21 cellular contexts compared by ENCODE assay signal in genomic region chr2:11158916-11159573, GRCh38. TPM values are rescaled to one million over a fixed set of nuclear protein-coding genes. Genes with fewer than 3 reads are reported as not detected.
DNase-seq lines count a peak whose midpoint lies in the region; ATAC-seq and TF ChIP-seq lines count a peak whose summit lies in the region.
"Had no signal": no experiment of that assay in that cellular context is flagged by ENCODE, and none has a peak within 500 bp of the region (broad histone marks: within the 10 kb centered on the region; RNA-seq: fewer than 3 reads in every experiment).

No MANE protein-coding gene starts in this region.

- H3K36me3 ChIP-seq in right atrium auricular region (no peaks in the 10 kb centered on the region), heart left ventricle (peaks cover 0 to 31% (median 11%) of the 10 kb centered on the region in 9 donors), mesenchymal stem cell (ENCODE audit: control insufficient read depth in 1 of 2, insufficient read depth in 2 of 2, low read depth in 1 of 2, low read length in 2 of 2) (peaks cover 2 to 15% of the 10 kb centered on the region in 2 experiments), Peyer's patch (peaks cover 0 to 3% (median 0%) of the 10 kb centered on the region in 3 donors)

- peaks cover 9% of the 10 kb centered on the region for H3K79me1 ChIP-seq in mesenchymal stem cell (replicated peaks; ENCODE audit: low read length, poor library complexity, severe bottlenecking)

- peaks cover 0 to 18% of the 10 kb centered on the region in 2 donors for H3K4me1 ChIP-seq in right atrium auricular region
- H3K4me1 ChIP-seq in heart left ventricle, result peaks cover 0 to 35% (median 15%) of the 10 kb centered on the region in 12 donors
- H3K4me1 ChIP-seq in mesenchymal stem cell (ENCODE audit: control insufficient read depth, insufficient read depth, low read depth, low read length), result peaks cover 23% of the 10 kb centered on the region
- H3K4me1 ChIP-seq in Peyer's patch, result peaks cover 0 to 17% (median 4%) of the 10 kb centered on the region in 4 donors

- no peak overlapping the region for H3K27ac ChIP-seq in right atrium auricular region
- no peak overlapping the region for H3K27ac ChIP-seq in heart left ventricle
- no peak overlapping the region for H3K27ac ChIP-seq in mesenchymal stem cell (ENCODE audit: low read length, poor library complexity, severe bottlenecking)
- no peak overlapping the region for H3K27ac ChIP-seq in Peyer's patch
- H3K27ac ChIP-seq: RWPE1 had no signal

- no peak for ATAC-seq in heart left ventricle
- no peak for ATAC-seq in left cardiac atrium
- ATAC-seq: GM12878, PC-3 had no signal

- peak overlapping the region; percentile 85 for H3K27ac Mint-ChIP-seq in dendritic cell treated with granulocyte-macrophage colony-stimulating factor and Interleukin-4, amounts not matched to agents 40 ng/mL and 50 ng/mL, for 4 days

- H3K27me3 ChIP-seq in right atrium auricular region (no peaks in the 10 kb centered on the region), heart left ventricle (no peaks in the 10 kb centered on the region), mesenchymal stem cell (ENCODE audit: control insufficient read depth in 1 of 2, insufficient read depth in 1 of 2, low read length in 2 of 2) (no peaks in the 10 kb centered on the region), Peyer's patch (no peaks in the 10 kb centered on the region)

- H2BK15ac ChIP-seq in mesenchymal stem cell (ENCODE audit: low read depth, poor library complexity, severe bottlenecking), result no peak overlapping the region

- H3K18ac ChIP-seq in mesenchymal stem cell (ENCODE audit: low read depth in 1 of 2, low read length in 2 of 2), result peak overlapping the region in 1 of 2 experiments; percentile 55

- H3K14ac ChIP-seq in mesenchymal stem cell (ENCODE audit: low read length in 2 of 2), result no peak overlapping the region

- H3K27me3 Mint-ChIP-seq in dendritic cell treated with granulocyte-macrophage colony-stimulating factor and Interleukin-4, amounts not matched to agents 40 ng/mL and 50 ng/mL, for 4 days, result no peaks in the 10 kb centered on the region
- H3K27me3 Mint-ChIP-seq: CD8-positive, alpha-beta memory T cell had no signal

- H3K36me3 Mint-ChIP-seq in dendritic cell treated with granulocyte-macrophage colony-stimulating factor and Interleukin-4, amounts not matched to agents 40 ng/mL and 50 ng/mL, for 4 days (ENCODE audit: low read depth), result peaks cover 58% of the 10 kb centered on the region

- H2BK120ac ChIP-seq in mesenchymal stem cell (ENCODE audit: low read depth, low read length), result no peak overlapping the region

- no peak overlapping the region for H3K23ac ChIP-seq in mesenchymal stem cell (ENCODE audit: low read length in 2 of 2)

- H2BK12ac ChIP-seq in mesenchymal stem cell (ENCODE audit: low read length in 2 of 2), result no peak overlapping the region

- 76 to 90% (median 84%) methylated on average over 10 to 14 of the region's 14 CpGs for WGBS in heart left ventricle, 4 donors
- WGBS in mesenchymal stem cell, result 71% methylated on average over 14 of the region's 14 CpGs

- no peak overlapping the region for H3K4ac ChIP-seq in mesenchymal stem cell (ENCODE audit: low read depth in 1 of 2, low read length in 2 of 2)

- peak overlapping the region; percentile 76 for H4K91ac ChIP-seq in mesenchymal stem cell (ENCODE audit: low read length)

- intact Hi-C loops in heart left ventricle (cut with DNase I) (loop anchor here in 3 of 10 donors (10.0 kb wide), 1 partner anchor 186 kb away; the partner anchor contains the start of gene ROCK2 (in 3 of the 3)), left cardiac atrium (cut with DNase I) (no loop called here)
- intact Hi-C loops in dendritic cell treated with granulocyte-macrophage colony-stimulating factor and Interleukin-4, amounts not matched to agents 40 ng/mL and 50 ng/mL, for 4 days (cut with micrococcal nuclease), result no loop called here

- H3K9ac ChIP-seq in mesenchymal stem cell (ENCODE audit: low read length), result no peak overlapping the region

- H3K4me3 ChIP-seq in right atrium auricular region, result no peak overlapping the region
- H3K4me3 ChIP-seq in heart left ventricle, result no peak overlapping the region
- H3K4me3 ChIP-seq in mesenchymal stem cell (ENCODE audit: insufficient read depth in 1 of 2, low read depth in 1 of 2, low read length in 2 of 2), result no peak overlapping the region
- no peak overlapping the region for H3K4me3 ChIP-seq in Peyer's patch
- H3K4me3 ChIP-seq: GM12878 had no signal

- TF ChIP-seq CTCF in right atrium auricular region (IDR thresholded peaks at IDR 0.05) (no peak), heart left ventricle (IDR thresholded peaks at IDR 0.05) (no peak), Peyer's patch (IDR thresholded peaks at IDR 0.05) (no peak)

- H3K9me3 Mint-ChIP-seq in dendritic cell treated with granulocyte-macrophage colony-stimulating factor and Interleukin-4, amounts not matched to agents 40 ng/mL and 50 ng/mL, for 4 days, result no peaks in the 10 kb centered on the region
- H3K9me3 Mint-ChIP-seq: CD8-positive, alpha-beta memory T cell had no signal

- no peak overlapping the region for H2AFZ ChIP-seq in mesenchymal stem cell (ENCODE audit: low read depth, low read length)

- DNase-seq in right atrium auricular region (ENCODE audit: low spot score), result peak; percentile 48
- DNase-seq in heart left ventricle, result no peak
- DNase-seq in mesenchymal stem cell, result no peak
- DNase-seq in activated CD4-positive, alpha-beta T cell treated with anti-CD3 and anti-CD28 coated beads, Interleukin-2, amount 50 U/mL, for 1 hour, result no peak
- no peak for DNase-seq in Peyer's patch
- DNase-seq in NCI-H2227 treated with DMSO at 0.1 percent for 48 hours (lab: John Stamatoyannopoulos, UW), result no peak
- DNase-seq in left cardiac atrium, result no peak
- DNase-seq: C1 segment of cervical spinal cord; CD8-positive, alpha-beta memory T cell; DMS53; EL; GOT3; Karpas-422; NCI-H1417 treated with DMSO at 0.1 percent for 48 hours; NCI-H187 treated with DMSO at 0.1 percent for 48 hours; NCI-H226; NCI-H524 treated with DMSO at 0.1 percent for 48 hours; PC-3 had no signal

- TF ChIP-seq POLR2A in heart left ventricle (IDR thresholded peaks at IDR 0.05) (no peak), Peyer's patch (IDR thresholded peaks at IDR 0.05) (no peak)

- H3K4me2 ChIP-seq in mesenchymal stem cell (ENCODE audit: low read length, poor library complexity, severe bottlenecking), result no peak overlapping the region

- H4K8ac ChIP-seq in mesenchymal stem cell (ENCODE audit: low read length), result peak overlapping the region; percentile 50

- H3K9me3 ChIP-seq in right atrium auricular region (no peaks in the 10 kb centered on the region), heart left ventricle (no peaks in the 10 kb centered on the region), mesenchymal stem cell (ENCODE audit: control insufficient read depth, low read length) (no peaks in the 10 kb centered on the region), Peyer's patch (no peaks in the 10 kb centered on the region)

- no peak overlapping the region for H2AK5ac ChIP-seq in mesenchymal stem cell (ENCODE audit: low read length, severe bottlenecking)

- no peak overlapping the region for H3K4me3 Mint-ChIP-seq in dendritic cell treated with granulocyte-macrophage colony-stimulating factor and Interleukin-4, amounts not matched to agents 40 ng/mL and 50 ng/mL, for 4 days

- H2BK5ac ChIP-seq in mesenchymal stem cell (ENCODE audit: low read depth, low read length, poor library complexity, severe bottlenecking), result no peak overlapping the region

- H3K4me1 Mint-ChIP-seq in dendritic cell treated with granulocyte-macrophage colony-stimulating factor and Interleukin-4, amounts not matched to agents 40 ng/mL and 50 ng/mL, for 4 days (ENCODE audit: low read depth), result peaks cover 57% of the 10 kb centered on the region

RNA-seq across cellular contexts. Expression of gene SLC66A3, which starts 3.8 kb away (rescaled TPM):
- 10 to 100 TPM; 18.7 to 19.2 TPM for total RNA-seq in right atrium auricular region
- 10 to 100 TPM in 4 of 9 donors, 1 to 10 TPM in 5; 4.7 to 19.5 (median 9.7) TPM for total RNA-seq in heart left ventricle
- polyA plus RNA-seq in heart left ventricle, result 1 to 10 TPM; 5.5 to 8.0 TPM
- polyA plus RNA-seq in mesenchymal stem cell (2013, experiment 1 of 2), result 36.6 TPM
- polyA plus RNA-seq in mesenchymal stem cell (2013, experiment 2 of 2), result 33.8 TPM
- total RNA-seq in Peyer's patch, result 10 to 100 TPM; 18.4 to 53.6 (median 31.8) TPM
- total RNA-seq in left cardiac atrium, result 10 to 100 TPM; 11.0 to 14.3 TPM
